ENCODE assay signal across 1 cellular context in genomic region chr20:63686492-63687321, GRCh38.
TF ChIP-seq lines count a peak whose summit lies in the region.

No MANE protein-coding gene starts in this region.

TF ChIP-seq in K562, 482 proteins besides CTCF, POLR2A, EP300 and RAD21 (continued from another document):
- TF ChIP-seq ZBTB33 (CRISPR knock-in tag; IDR thresholded peaks at IDR 0.05) (peak; percentile 75), GTF2E2 (tag; IDR thresholded peaks at IDR 0.05) (no peak), TCF15 (CRISPR knock-in tag; IDR thresholded peaks at IDR 0.05) (no peak), SRF (CRISPR knock-in tag; IDR thresholded peaks at IDR 0.05) (no peak), PREB (CRISPR knock-in tag; IDR thresholded peaks at IDR 0.05) (no peak), TCF3 (CRISPR knock-in tag; IDR thresholded peaks at IDR 0.05) (no peak), USF1 (CRISPR knock-in tag; IDR thresholded peaks at IDR 0.05) (peak; percentile 22; the same call in 1 of the 2 replicates), THRA (IDR thresholded peaks at IDR 0.05) (no peak), RAD51 (IDR thresholded peaks at IDR 0.05; ENCODE audit: borderline replicate concordance, low read depth) (no peak), ZNF707 (CRISPR knock-in tag; conservative IDR thresholded peaks at IDR 0.05) (no peak), MTF1 (CRISPR knock-in tag; IDR thresholded peaks at IDR 0.05; ENCODE audit: borderline replicate concordance) (no peak), BHLHE40 (IDR thresholded peaks at IDR 0.05; ENCODE audit: low read length) (peak; percentile 62; the same call in 1 of the 2 replicates), CBFA2T2 (conservative IDR thresholded peaks at IDR 0.05) (no peak), RBFOX2 (IDR thresholded peaks at IDR 0.05; ENCODE audit: low read depth, low read length) (peak; percentile 22; the same call in 1 of the 2 replicates), ZNF79 (CRISPR knock-in tag; IDR thresholded peaks at IDR 0.05; ENCODE audit: low read depth) (no peak), CAMTA2 (CRISPR knock-in tag; conservative IDR thresholded peaks at IDR 0.05) (no peak), ZBTB17 (CRISPR knock-in tag; IDR thresholded peaks at IDR 0.05) (no peak), ZNF197 (CRISPR knock-in tag; IDR thresholded peaks at IDR 0.05; ENCODE audit: low read depth) (no peak), NR2C1 (IDR thresholded peaks at IDR 0.05) (no peak), NR2C1 (tag; IDR thresholded peaks at IDR 0.05) (0 out of 2 replicates have a peak, but pooled peaks have one; percentile 23), FOXP1 (CRISPR knock-in tag; IDR thresholded peaks at IDR 0.05) (no peak)
